ENCODE assay signal across 10 cellular contexts in genomic region chr9:132182609-132183073, GRCh38. TPM values are rescaled to one million over a fixed set of nuclear protein-coding genes. Genes with fewer than 3 reads are reported as not detected.
DNase-seq lines count a peak whose midpoint lies in the region; ATAC-seq and TF ChIP-seq lines count a peak whose summit lies in the region.
"Had no signal": no experiment of that assay in that cellular context is flagged by ENCODE, and none has a peak within 500 bp of the region (broad histone marks: within the 10 kb centered on the region; RNA-seq: fewer than 3 reads in every experiment).

No MANE protein-coding gene starts in this region.

- CTCF ChIA-PET in HEK293 (lab: Yijun Ruan, JAX), result interaction anchor here (0.6 to 5.0 kb wide), 8 partner anchors 13 to 1856 kb away, joined by 3 to 34 read pairs (median 3); no protein-coding TSS in a partner anchor
- CTCF ChIA-PET in WTC11 (lab: Charles Lee), result interaction anchor here (0.7 to 8.0 kb wide), 19 partner anchors 10 to 427 kb away, joined by 3 to 140 read pairs (median 4); no protein-coding TSS in a partner anchor
- CTCF ChIA-PET in CD4-positive, alpha-beta memory T cell (lab: Charles Lee; ENCODE audit: partially characterized antibody), result no interaction called here

- 39 to 58% (median 47%) methylated on average over 7 to 11 of the region's 11 CpGs for WGBS in heart left ventricle, 4 donors

- H3K27me3 ChIP-seq in heart left ventricle, result peaks cover 0 to 3% (median 0%) of the 10 kb centered on the region in 9 donors
- H3K27me3 ChIP-seq in CD4-positive, alpha-beta memory T cell (ENCODE audit: insufficient read depth, low read length), result peaks cover 8% of the 10 kb centered on the region

- peak; percentile 62 for ATAC-seq in WTC11
- ATAC-seq in heart left ventricle, result peak in 3 of 4 donors; percentile 5 to 17 (median 13)
- no peak for ATAC-seq in HG03378 (IDR thresholded peaks at IDR 0.05; ENCODE audit: unreplicated experiment)

- no peak for TF ChIP-seq POLR2A in heart left ventricle (IDR thresholded peaks at IDR 0.05)

- no peaks in the 10 kb centered on the region for H3K9me3 Mint-ChIP-seq in WTC11
- H3K9me3 Mint-ChIP-seq in CD4-positive, alpha-beta memory T cell, result peaks cover 0 to 1% (median 0%) of the 10 kb centered on the region in 8 donors
- H3K9me3 Mint-ChIP-seq: activated T-cell treated with anti-CD3 and anti-CD28 coated beads, Interleukin-2, amount 50 U/mL, for 24 hours; dendritic cell treated with granulocyte-macrophage colony-stimulating factor and Interleukin-4, amounts not matched to agents 40 ng/mL and 50 ng/mL, for 4 days; IgD-negative memory B cell had no signal

- H3K9me3 ChIP-seq in HEK293 (ENCODE audit: control insufficient read depth, insufficient read depth, low read depth, low read length) (no peaks in the 10 kb centered on the region), heart left ventricle (no peaks in the 10 kb centered on the region)
- no peaks in the 10 kb centered on the region for H3K9me3 ChIP-seq in CD4-positive, alpha-beta memory T cell (ENCODE audit: control insufficient read depth in 1 of 2, low read length in 2 of 2)

- H3K36me3 Mint-ChIP-seq in WTC11, result no peaks in the 10 kb centered on the region
- H3K36me3 Mint-ChIP-seq in CD4-positive, alpha-beta memory T cell, result no peaks in the 10 kb centered on the region

- H3K4me3 ChIP-seq in HEK293 (ENCODE audit: low read depth, low read length) (no peak overlapping the region), heart left ventricle (no peak overlapping the region), retinal pigment epithelial cell (ENCODE audit: low read length) (no peak overlapping the region)
- no peak overlapping the region for H3K4me3 ChIP-seq in CD4-positive, alpha-beta memory T cell (ENCODE audit: low read length in 2 of 2)

- H3K4me1 Mint-ChIP-seq in WTC11, result peaks cover 50% of the 10 kb centered on the region
- no peaks in the 10 kb centered on the region for H3K4me1 Mint-ChIP-seq in CD4-positive, alpha-beta memory T cell

- POLR2A ChIA-PET in HEK293 (lab: Yijun Ruan, JAX) (no interaction called here), WTC11 (lab: Charles Lee) (no interaction called here)
- POLR2A ChIA-PET in CD4-positive, alpha-beta memory T cell (lab: Charles Lee; ENCODE audit: partially characterized antibody), result no interaction called here

- H3K36me3 ChIP-seq in HEK293 (ENCODE audit: control insufficient read depth in 2 of 2, insufficient read depth in 1 of 2, low read length in 2 of 2) (no peaks in the 10 kb centered on the region), heart left ventricle (no peaks in the 10 kb centered on the region)
- H3K36me3 ChIP-seq in CD4-positive, alpha-beta memory T cell (ENCODE audit: insufficient read depth, low read length), result no peaks in the 10 kb centered on the region

- H3K4me1 ChIP-seq in HEK293 (ENCODE audit: control insufficient read depth, insufficient read depth, low read length) (no peaks in the 10 kb centered on the region), heart left ventricle (peaks cover 0 to 16% (median 6%) of the 10 kb centered on the region in 12 donors)
- H3K4me1 ChIP-seq in CD4-positive, alpha-beta memory T cell (ENCODE audit: insufficient read depth, low read length), result no peaks in the 10 kb centered on the region

- H3K27ac Mint-ChIP-seq in WTC11, result no peak overlapping the region
- H3K27ac Mint-ChIP-seq in CD4-positive, alpha-beta memory T cell, result no peak overlapping the region
- H3K27ac Mint-ChIP-seq: activated T-cell treated with anti-CD3 and anti-CD28 coated beads, Interleukin-2, amount 50 U/mL, for 24 hours; dendritic cell treated with granulocyte-macrophage colony-stimulating factor and Interleukin-4, amounts not matched to agents 40 ng/mL and 50 ng/mL, for 4 days had no signal

- DNase-seq in WTC11 (ENCODE audit: low spot score), result no peak
- no peak for DNase-seq in heart left ventricle
- DNase-seq in retinal pigment epithelial cell (ENCODE audit: low read depth), result no peak
- DNase-seq in SIG-M5 (lab: John Stamatoyannopoulos, UW), result no peak
- DNase-seq in CD4-positive, alpha-beta memory T cell, result no peak
- DNase-seq: activated T-cell treated with anti-CD3 and anti-CD28 coated beads, Interleukin-2, amount 50 U/mL, for 24 hours had no signal

- H3K27ac ChIP-seq in HEK293 (ENCODE audit: extremely low read depth, low read depth, low read length) (no peak overlapping the region), heart left ventricle (peak overlapping the region in 9 of 12 donors; percentile 16 to 79 (median 67))
- no peak overlapping the region for H3K27ac ChIP-seq in CD4-positive, alpha-beta memory T cell (ENCODE audit: low read depth, low read length)

- peaks cover 23% of the 10 kb centered on the region for H3K27me3 Mint-ChIP-seq in WTC11 (ENCODE audit: low read depth)
- H3K27me3 Mint-ChIP-seq in CD4-positive, alpha-beta memory T cell, result peaks cover 10 to 18% of the 10 kb centered on the region in 2 donors

- H3K4me3 Mint-ChIP-seq in WTC11, result no peak overlapping the region
- no peak overlapping the region for H3K4me3 Mint-ChIP-seq in CD4-positive, alpha-beta memory T cell
- H3K4me3 Mint-ChIP-seq: activated T-cell treated with anti-CD3 and anti-CD28 coated beads, Interleukin-2, amount 50 U/mL, for 24 hours; dendritic cell treated with granulocyte-macrophage colony-stimulating factor and Interleukin-4, amounts not matched to agents 40 ng/mL and 50 ng/mL, for 4 days; IgD-negative memory B cell had no signal

- intact Hi-C loops in heart left ventricle (cut with DNase I), result loop anchor here in 1 of 10 donors (2.0 kb wide), 1 partner anchor 32 kb away; no protein-coding TSS in a partner anchor
- intact Hi-C loops in CD4-positive, alpha-beta memory T cell (cut with micrococcal nuclease), result no loop called here

- TF ChIP-seq CTCF in HEK293 (tag by site-specific recombination; IDR thresholded peaks at IDR 0.05), result peak; percentile 55; the same call in 1 of the 2 replicates
- TF ChIP-seq CTCF in WTC11 (IDR thresholded peaks at IDR 0.05), result no peak
- peak in 3 of 12 donors; percentile 14 to 27 (median 21) for TF ChIP-seq CTCF in heart left ventricle (IDR thresholded peaks at IDR 0.05)
- peak; percentile 53 for TF ChIP-seq CTCF in retinal pigment epithelial cell (conservative IDR thresholded peaks at IDR 0.05; ENCODE audit: low read depth, low read length)

TF ChIP-seq in HEK293, 187 proteins besides CTCF, POLR2A, EP300 and RAD21 (continues in another document):
- no peak for TF ChIP-seq ZBTB17 (tag by site-specific recombination; IDR thresholded peaks at IDR 0.05)
- no peak for TF ChIP-seq ZNF560 (tag by site-specific recombination; IDR thresholded peaks at IDR 0.05; ENCODE audit: borderline replicate concordance)
- peak; percentile 92 for TF ChIP-seq GLIS1 (tag by site-specific recombination; IDR thresholded peaks at IDR 0.05)
- no peak for TF ChIP-seq GLI4 (tag by site-specific recombination; IDR thresholded peaks at IDR 0.05)
- peak; percentile 57; the same call in 1 of the 2 replicates for TF ChIP-seq GLIS2 (tag by site-specific recombination; IDR thresholded peaks at IDR 0.05)
- TF ChIP-seq HOXD13 (CRISPR knock-in tag; IDR thresholded peaks at IDR 0.05; ENCODE audit: borderline replicate concordance), result no peak
- no peak for TF ChIP-seq ZNF239 (tag by site-specific recombination; IDR thresholded peaks at IDR 0.05)
- peak; percentile 53 for TF ChIP-seq ZNF341 (tag by site-specific recombination; IDR thresholded peaks at IDR 0.05; ENCODE audit: low read depth)

TF ChIP-seq in WTC11, 78 proteins besides CTCF, POLR2A, EP300 and RAD21:
- TF ChIP-seq STAT6 (CRISPR knock-in tag; conservative IDR thresholded peaks at IDR 0.05; ENCODE audit: low read depth), result no peak
- TF ChIP-seq ZNF423 (CRISPR knock-in tag; IDR thresholded peaks at IDR 0.05), result peak; percentile 94
- no peak for TF ChIP-seq OVOL2 (CRISPR knock-in tag; IDR thresholded peaks at IDR 0.05; ENCODE audit: borderline replicate concordance)
- TF ChIP-seq, protein P1, sequence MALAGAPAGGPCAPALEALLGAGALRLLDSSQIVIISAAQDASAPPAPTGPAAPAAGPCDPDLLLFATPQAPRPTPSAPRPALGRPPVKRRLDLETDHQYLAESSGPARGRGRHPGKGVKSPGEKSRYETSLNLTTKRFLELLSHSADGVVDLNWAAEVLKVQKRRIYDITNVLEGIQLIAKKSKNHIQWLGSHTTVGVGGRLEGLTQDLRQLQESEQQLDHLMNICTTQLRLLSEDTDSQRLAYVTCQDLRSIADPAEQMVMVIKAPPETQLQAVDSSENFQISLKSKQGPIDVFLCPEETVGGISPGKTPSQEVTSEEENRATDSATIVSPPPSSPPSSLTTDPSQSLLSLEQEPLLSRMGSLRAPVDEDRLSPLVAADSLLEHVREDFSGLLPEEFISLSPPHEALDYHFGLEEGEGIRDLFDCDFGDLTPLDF (CRISPR knock-in tag; IDR thresholded peaks at IDR 0.05), result no peak

RNA-seq across cellular contexts. Expression of gene NTNG2, which starts 20.8 kb away (rescaled TPM):
- total RNA-seq in WTC11 (2021) (3.1 to 4.2 TPM (median 3.3 TPM) in 3 replicates), heart left ventricle (1 to 10 TPM in 7 of 9 donors, under 1 TPM in 2; 0.40 to 4.1 (median 2.5) TPM)
- 1 to 10 TPM in 1 of 2 donors, under 1 TPM in 1; 0.28 to 2.2 TPM for polyA plus RNA-seq in heart left ventricle
- total RNA-seq in CD4-positive, alpha-beta memory T cell, result 1 to 10 TPM; 5.9 to 8.8 TPM
- polyA plus RNA-seq in CD4-positive, alpha-beta memory T cell, result 1 to 10 TPM; 1.0 to 1.4 TPM

Comparison
In these comparisons a context has a peak if more than half of its experiments do, and no peak if none do; other contexts are left out.
1. H3K27ac ChIP-seq: peak in heart left ventricle (9 of 12); none in HEK293 (single experiment) and CD4-positive, alpha-beta memory T cell (single experiment).
2. Of the 8 proteins assayed by ChIP-seq in both HEK293 and WTC11: peak only in HEK293: CTCF; only in WTC11: none; in both: ZNF423; in neither: 6.